Comparison of ENCODE assay signal across 25 cellular contexts in genomic region chr1:26338670-26339069, GRCh38. TPM values are rescaled to one million over a fixed set of nuclear protein-coding genes. Genes with fewer than 3 reads are reported as not detected.
DNase-seq lines count a peak whose midpoint lies in the region; ATAC-seq and TF ChIP-seq lines count a peak whose summit lies in the region.
"Had no signal": no experiment of that assay in that cellular context is flagged by ENCODE, and none has a peak within 500 bp of the region (broad histone marks: within the 10 kb centered on the region; RNA-seq: fewer than 3 reads in every experiment).

No MANE protein-coding gene starts in this region.

- H3K9me3 Mint-ChIP-seq in activated CD8-positive, alpha-beta T cell treated with anti-CD3 and anti-CD28 coated beads, Interleukin-2, amount 10 ng/mL, durations not matched to agents 7 days and 5 days (ENCODE audit: insufficient read depth) = no peaks in the 10 kb centered on the region
- H3K9me3 Mint-ChIP-seq in activated CD8-positive, alpha-beta T cell treated with anti-CD3 and anti-CD28 coated beads for 36 hours = no peaks in the 10 kb centered on the region
- H3K9me3 Mint-ChIP-seq in effector memory CD8-positive, alpha-beta T cell = no peaks in the 10 kb centered on the region
- H3K9me3 Mint-ChIP-seq: GM23338 had no signal

- intact Hi-C loops in activated CD8-positive, alpha-beta T cell treated with anti-CD3 and anti-CD28 coated beads for 36 hours (cut with micrococcal nuclease) = no loop called here

- peaks cover 10% of the 10 kb centered on the region for H3K27me3 Mint-ChIP-seq in activated CD8-positive, alpha-beta T cell treated with anti-CD3 and anti-CD28 coated beads, Interleukin-2, amount 10 ng/mL, durations not matched to agents 7 days and 5 days (ENCODE audit: low read depth)
- H3K27me3 Mint-ChIP-seq in activated CD8-positive, alpha-beta T cell treated with anti-CD3 and anti-CD28 coated beads for 36 hours = no peaks in the 10 kb centered on the region
- no peaks in the 10 kb centered on the region for H3K27me3 Mint-ChIP-seq in effector memory CD8-positive, alpha-beta T cell

- H3K4me1 ChIP-seq in osteoblast (ENCODE audit: insufficient read depth, low read length) = peaks cover 7% of the 10 kb centered on the region
- H3K4me1 ChIP-seq: Caco-2 had no signal

- H3K27ac ChIP-seq in epithelial cell of prostate (peak overlapping the region; percentile 64), osteoblast (ENCODE audit: low read depth, low read length) (no peak overlapping the region)
- H3K27ac ChIP-seq: Peyer's patch had no signal

- no peaks in the 10 kb centered on the region for H3K79me2 ChIP-seq in osteoblast (ENCODE audit: insufficient read depth, low read length)

- H3K4me3 ChIP-seq in osteoblast (ENCODE audit: insufficient read depth, low read length) = no peak overlapping the region
- H3K4me3 ChIP-seq: GM12878, GM23338, Peyer's patch had no signal

- no peak for DNase-seq in activated CD8-positive, alpha-beta T cell treated with anti-CD3 and anti-CD28 coated beads, Interleukin-2, amount 10 ng/mL, durations not matched to agents 7 days and 5 days
- DNase-seq in activated CD8-positive, alpha-beta T cell treated with anti-CD3 and anti-CD28 coated beads for 36 hours = no peak
- peak; percentile 71 for DNase-seq in NCI-H2171 treated with DMSO at 0.1 percent for 48 hours (lab: John Stamatoyannopoulos, UW)
- DNase-seq in epithelial cell of prostate (ENCODE audit: low read depth, low spot score) = no peak
- peak; percentile 83 for DNase-seq in osteoblast (ENCODE audit: insufficient read length, low spot score, missing footprints)
- DNase-seq in activated CD4-positive, alpha-beta T cell treated with anti-CD3 and anti-CD28 coated beads for 1 hour = no peak
- no peak for DNase-seq in effector memory CD8-positive, alpha-beta T cell
- DNase-seq in NCI-H1105 (lab: John Stamatoyannopoulos, UW) = no peak
- DNase-seq: AML-193, Caco-2, DMS 273 treated with DMSO at 0.1 percent for 48 hours, DND-41, NCI-H1694 treated with DMSO at 0.1 percent for 48 hours, NCI-H2081 treated with DMSO at 0.1 percent for 48 hours, NCI-H345, NCI-H524 treated with DMSO at 0.1 percent for 48 hours, Peyer's patch had no signal

- peak overlapping the region; percentile 21 for H3K27ac Mint-ChIP-seq in activated CD8-positive, alpha-beta T cell treated with anti-CD3 and anti-CD28 coated beads, Interleukin-2, amount 10 ng/mL, durations not matched to agents 7 days and 5 days
- no peak overlapping the region for H3K27ac Mint-ChIP-seq in activated CD8-positive, alpha-beta T cell treated with anti-CD3 and anti-CD28 coated beads for 36 hours
- peak overlapping the region in 1 of 2 donors; percentile 32 for H3K27ac Mint-ChIP-seq in effector memory CD8-positive, alpha-beta T cell
- H3K27ac Mint-ChIP-seq: GM23338 had no signal

- H3K27me3 ChIP-seq in osteoblast (ENCODE audit: insufficient read depth, low read length) = peaks cover 22% of the 10 kb centered on the region
- H3K27me3 ChIP-seq: Peyer's patch had no signal

- H4K20me1 ChIP-seq in osteoblast (ENCODE audit: insufficient read depth, low read length) = no peaks in the 10 kb centered on the region

- ATAC-seq in activated CD8-positive, alpha-beta T cell treated with anti-CD3 and anti-CD28 coated beads, Interleukin-2, amount 10 ng/mL, durations not matched to agents 7 days and 5 days = no peak
- no peak for ATAC-seq in activated CD8-positive, alpha-beta T cell treated with anti-CD3 and anti-CD28 coated beads for 36 hours
- no peak for ATAC-seq in effector memory CD8-positive, alpha-beta T cell (replicated peaks)
- ATAC-seq: GM12878, GM23338, HCT116, Right ventricle myocardium inferior had no signal

- no peak for TF ChIP-seq CTCF in activated CD8-positive, alpha-beta T cell treated with anti-CD3 and anti-CD28 coated beads for 36 hours (IDR thresholded peaks at IDR 0.05)
- no peak for TF ChIP-seq CTCF in osteoblast (IDR thresholded peaks at IDR 0.05; ENCODE audit: extremely low read depth, low read depth, low read length)

- no peak overlapping the region for H2AFZ ChIP-seq in osteoblast (ENCODE audit: low read length)
- H2AFZ ChIP-seq: GM23338 had no signal

- H3K4me3 Mint-ChIP-seq in activated CD8-positive, alpha-beta T cell treated with anti-CD3 and anti-CD28 coated beads, Interleukin-2, amount 10 ng/mL, durations not matched to agents 7 days and 5 days = no peak overlapping the region
- H3K4me3 Mint-ChIP-seq in activated CD8-positive, alpha-beta T cell treated with anti-CD3 and anti-CD28 coated beads for 36 hours = no peak overlapping the region
- H3K4me3 Mint-ChIP-seq in effector memory CD8-positive, alpha-beta T cell = no peak overlapping the region
- H3K4me3 Mint-ChIP-seq: CD14-positive monocyte, GM23338 had no signal

- peaks cover 25% of the 10 kb centered on the region for H3K4me1 Mint-ChIP-seq in activated CD8-positive, alpha-beta T cell treated with anti-CD3 and anti-CD28 coated beads, Interleukin-2, amount 10 ng/mL, durations not matched to agents 7 days and 5 days (ENCODE audit: low read depth)
- H3K4me1 Mint-ChIP-seq in activated CD8-positive, alpha-beta T cell treated with anti-CD3 and anti-CD28 coated beads for 36 hours (ENCODE audit: low read depth) = peaks cover 11% of the 10 kb centered on the region
- H3K4me1 Mint-ChIP-seq in effector memory CD8-positive, alpha-beta T cell (ENCODE audit: low read depth in 2 of 2) = peaks cover 7 to 8% of the 10 kb centered on the region in 2 donors

- no peak overlapping the region for H3K4me2 ChIP-seq in osteoblast (ENCODE audit: insufficient read depth, low read length)
- H3K4me2 ChIP-seq: GM23338 had no signal

- H3K36me3 Mint-ChIP-seq in activated CD8-positive, alpha-beta T cell treated with anti-CD3 and anti-CD28 coated beads, Interleukin-2, amount 10 ng/mL, durations not matched to agents 7 days and 5 days (ENCODE audit: low read depth) = peaks cover 2% of the 10 kb centered on the region
- H3K36me3 Mint-ChIP-seq in activated CD8-positive, alpha-beta T cell treated with anti-CD3 and anti-CD28 coated beads for 36 hours (ENCODE audit: low read depth) = no peaks in the 10 kb centered on the region
- H3K36me3 Mint-ChIP-seq in effector memory CD8-positive, alpha-beta T cell (ENCODE audit: insufficient read depth) = no peaks in the 10 kb centered on the region
- H3K36me3 Mint-ChIP-seq: CD14-positive monocyte had no signal

- H3K9me3 ChIP-seq in osteoblast (ENCODE audit: low read depth, low read length) = no peaks in the 10 kb centered on the region
- H3K9me3 ChIP-seq: Caco-2, Peyer's patch had no signal

- CTCF ChIA-PET in activated CD8-positive, alpha-beta T cell treated with anti-CD3 and anti-CD28 coated beads, Interleukin-2, amount 10 ng/mL, durations not matched to agents 7 days and 5 days (lab: Charles Lee) = interaction anchor here (0.9 to 3.5 kb wide), 8 partner anchors 9 to 105 kb away, joined by 3 to 10 read pairs (median 6); partner anchors contain the start of gene CEP85
- CTCF ChIA-PET in activated CD8-positive, alpha-beta T cell treated with anti-CD3 and anti-CD28 coated beads for 36 hours (lab: Charles Lee) = interaction anchor here (0.9 to 1.5 kb wide), 5 partner anchors 9 to 105 kb away, joined by 3 to 8 read pairs (median 4); partner anchors contain the start of gene CEP85

- POLR2A ChIA-PET in activated CD8-positive, alpha-beta T cell treated with anti-CD3 and anti-CD28 coated beads, Interleukin-2, amount 10 ng/mL, durations not matched to agents 7 days and 5 days (lab: Charles Lee) = no interaction called here
- POLR2A ChIA-PET in activated CD8-positive, alpha-beta T cell treated with anti-CD3 and anti-CD28 coated beads for 36 hours (lab: Charles Lee) = no interaction called here

- H3K36me3 ChIP-seq in osteoblast (ENCODE audit: insufficient read depth, low read length) = no peaks in the 10 kb centered on the region
- H3K36me3 ChIP-seq: Peyer's patch had no signal

RNA-seq across cellular contexts. Expression of gene CRYBG2, which starts 15.3 kb away (rescaled TPM):
- 1 to 10 TPM; 7.6 to 8.7 TPM for total RNA-seq in activated CD8-positive, alpha-beta T cell treated with anti-CD3 and anti-CD28 coated beads, Interleukin-2, amount 10 ng/mL, durations not matched to agents 7 days and 5 days
- 1 to 10 TPM; 4.5 to 6.4 TPM for total RNA-seq in activated CD8-positive, alpha-beta T cell treated with anti-CD3 and anti-CD28 coated beads for 36 hours
- not detected in 2 replicates for total RNA-seq in osteoblast
- total RNA-seq: Right ventricle myocardium inferior, SK-MEL-5 had no signal

RNA-seq across cellular contexts. Expression of gene CD52, which starts 20.9 kb away (rescaled TPM):
- 1,000 to 10,000 TPM; 1,112 to 1,180 TPM for total RNA-seq in activated CD8-positive, alpha-beta T cell treated with anti-CD3 and anti-CD28 coated beads, Interleukin-2, amount 10 ng/mL, durations not matched to agents 7 days and 5 days
- total RNA-seq in activated CD8-positive, alpha-beta T cell treated with anti-CD3 and anti-CD28 coated beads for 36 hours = 100 to 1,000 TPM; 324 to 344 TPM
- total RNA-seq in osteoblast = not detected in 2 replicates
- total RNA-seq: A172, Caco-2, GM23338, SK-MEL-5 had no signal

RNA-seq across cellular contexts. Expression of gene UBXN11, which starts 32.2 kb away (rescaled TPM):
- 10 to 100 TPM; 34.4 to 40.9 TPM for total RNA-seq in activated CD8-positive, alpha-beta T cell treated with anti-CD3 and anti-CD28 coated beads, Interleukin-2, amount 10 ng/mL, durations not matched to agents 7 days and 5 days
- total RNA-seq in activated CD8-positive, alpha-beta T cell treated with anti-CD3 and anti-CD28 coated beads for 36 hours = 10 to 100 TPM; 24.9 to 26.0 TPM
- total RNA-seq in osteoblast = 5.8 and 6.2 TPM in 2 replicates

RNA-seq across cellular contexts. Expression of gene ZNF683, which starts 33.9 kb away (rescaled TPM):
- total RNA-seq in activated CD8-positive, alpha-beta T cell treated with anti-CD3 and anti-CD28 coated beads, Interleukin-2, amount 10 ng/mL, durations not matched to agents 7 days and 5 days = 10 to 100 TPM; 24.0 to 26.6 TPM
- 1 to 10 TPM in 1 of 2 experiments, under 1 TPM in 1; 0.69 to 1.3 TPM for total RNA-seq in activated CD8-positive, alpha-beta T cell treated with anti-CD3 and anti-CD28 coated beads for 36 hours
- total RNA-seq in osteoblast = not detected in 2 replicates
- total RNA-seq: A172, Caco-2, GM12878, GM23338, OCI-LY7, Peyer's patch, SK-MEL-5 had no signal

RNA-seq across cellular contexts. Expression of gene SH3BGRL3, which starts 58.8 kb away (rescaled TPM):
- total RNA-seq in activated CD8-positive, alpha-beta T cell treated with anti-CD3 and anti-CD28 coated beads, Interleukin-2, amount 10 ng/mL, durations not matched to agents 7 days and 5 days = 100 to 1,000 TPM; 795 to 814 TPM
- total RNA-seq in activated CD8-positive, alpha-beta T cell treated with anti-CD3 and anti-CD28 coated beads for 36 hours = 100 to 1,000 TPM; 309 to 316 TPM
- 29.2 and 30.8 TPM in 2 replicates for total RNA-seq in osteoblast

Comparison
In these comparisons a context has a peak if more than half of its experiments do, and no peak if none do; other contexts are left out.
1. DNase-seq: peak in NCI-H2171 treated with DMSO at 0.1 percent for 48 hours (single experiment) and osteoblast (single experiment); none in activated CD8-positive, alpha-beta T cell treated with anti-CD3 and anti-CD28 coated beads, Interleukin-2, amount 10 ng/mL, durations not matched to agents 7 days and 5 days (single experiment), activated CD8-positive, alpha-beta T cell treated with anti-CD3 and anti-CD28 coated beads for 36 hours (single experiment), epithelial cell of prostate (single experiment), activated CD4-positive, alpha-beta T cell treated with anti-CD3 and anti-CD28 coated beads for 1 hour (single experiment), effector memory CD8-positive, alpha-beta T cell (0 of 3) and NCI-H1105 (single experiment).
2. RNA of gene CD52, which starts 20.9 kb away (total RNA-seq): 1,112 to 1,180 TPM in activated CD8-positive, alpha-beta T cell treated with anti-CD3 and anti-CD28 coated beads, Interleukin-2, amount 10 ng/mL, durations not matched to agents 7 days and 5 days and 324 to 344 TPM in activated CD8-positive, alpha-beta T cell treated with anti-CD3 and anti-CD28 coated beads for 36 hours; not detected in osteoblast; every median in the first group is over 100 times any median in the second.